20 cellular contexts compared by ENCODE assay signal in genomic region chr14:62988967-62989366, GRCh38. TPM values are rescaled to one million over a fixed set of nuclear protein-coding genes. Genes with fewer than 3 reads are reported as not detected.
A peak's percentile ranks its signal among the peaks of the same experiment; 100 is the strongest.
DNase-seq lines count a peak whose midpoint lies in the region; TF ChIP-seq lines count a peak whose summit lies in the region.
"Had no signal": no experiment of that assay in that cellular context is flagged by ENCODE, and none has a peak within 500 bp of the region (broad histone marks: within the 10 kb centered on the region; RNA-seq: fewer than 3 reads in every experiment).

No MANE protein-coding gene starts in this region.

- no peaks in the 10 kb centered on the region for H3K27me3 ChIP-seq in spleen (replicated peaks in 1 of 7)

- in situ Hi-C loops in astrocyte of the cerebellum (cut with HindIII; ENCODE audit: low sequenced_read_pairs) = no loop called here

- DNase-seq in EL (peak; percentile 54), NCI-H226 (peak; percentile 14), astrocyte of the cerebellum (ENCODE audit: low read depth) (peak; percentile 4), fibroblast of mammary gland (ENCODE audit: low read depth) (peak; percentile 55), spleen (no peak), NCI-H524 treated with DMSO at 0.1 percent for 48 hours (lab: John Stamatoyannopoulos, UW) (no peak)
- DNase-seq in stimulated activated CD4-positive, alpha-beta T cell treated with anti-CD3 and anti-CD28 coated beads, Interleukin-1b, Interleukin-23, amount 100 ng/mL, for 48 hours = no peak
- DNase-seq: Calu3; CD4-positive, CD25-positive, alpha-beta regulatory T cell; DMS79; GF-D8; GOT3; HFFc6; KG1; NCI-H1105 treated with DMSO at 0.1 percent for 48 hours; NCI-H187; NCI-H446 treated with DMSO at 0.1 percent for 48 hours; NCI-H774; SIG-M5 had no signal

- no peak overlapping the region for H3K4me3 ChIP-seq in astrocyte of the cerebellum (ENCODE audit: low read depth, low read length)
- H3K4me3 ChIP-seq in fibroblast of mammary gland (ENCODE audit: control insufficient read depth, low read depth, low read length) = no peak overlapping the region
- no peak overlapping the region for H3K4me3 ChIP-seq in spleen
- H3K4me3 ChIP-seq: A549 had no signal

- H3K27ac ChIP-seq in spleen = no peak overlapping the region
- H3K27ac ChIP-seq: A549 had no signal

- H3K4me1 ChIP-seq in spleen = no peaks in the 10 kb centered on the region
- H3K4me1 ChIP-seq: A549 had no signal

- peaks cover 0 to 4% (median 0%) of the 10 kb centered on the region in 8 donors for H3K9me3 ChIP-seq in spleen
- H3K9me3 ChIP-seq: A549 had no signal

- intact Hi-C loops in spleen (cut with DNase I; ENCODE audit: low total_unique reads) = no loop called here

- H3K36me3 ChIP-seq in spleen = no peaks in the 10 kb centered on the region

- TF ChIP-seq POLR2A in spleen (IDR thresholded peaks at IDR 0.05) = no peak

- no peak for TF ChIP-seq CTCF in astrocyte of the cerebellum (IDR thresholded peaks at IDR 0.05; ENCODE audit: low read depth, low read length, missing control alignments)
- no peak for TF ChIP-seq CTCF in fibroblast of mammary gland (conservative IDR thresholded peaks at IDR 0.05; ENCODE audit: control insufficient read depth, insufficient read depth, low read depth, low read length)
- TF ChIP-seq CTCF in spleen (IDR thresholded peaks at IDR 0.05 in 8 of 11, conservative IDR thresholded peaks at IDR 0.05 in 3 of 11) = no peak

- WGBS in spleen, 5 donors = 31 to 59% (median 38%) methylated on average over 3 of the region's 3 CpGs

RNA-seq across cellular contexts. Expression of gene KCNH5, which starts 56.3 kb away (rescaled TPM):
- total RNA-seq in spleen = under 1 TPM in 2 of 7 donors, not detected in 5; 0.03 TPM
- polyA plus RNA-seq in spleen = under 1 TPM in 2 of 3 donors, not detected in 1; 0.02 to 0.03 TPM
- total RNA-seq: Calu3; CD4-positive, CD25-positive, alpha-beta regulatory T cell; HFFc6 had no signal
- polyA plus RNA-seq: CD4-positive, CD25-positive, alpha-beta regulatory T cell had no signal

Comparison
In these comparisons a context has a peak if more than half of its experiments do, and no peak if none do; other contexts are left out.
1. DNase-seq: peak in EL (single experiment), NCI-H226 (single experiment), astrocyte of the cerebellum (single experiment) and fibroblast of mammary gland (single experiment); none in stimulated activated CD4-positive, alpha-beta T cell treated with anti-CD3 and anti-CD28 coated beads, Interleukin-1b, Interleukin-23, amount 100 ng/mL, for 48 hours (single experiment), spleen (single experiment) and NCI-H524 treated with DMSO at 0.1 percent for 48 hours (single experiment).